22 cellular contexts compared by ENCODE assay signal in genomic region chr5:68446070-68446357, GRCh38.
DNase-seq lines count a peak whose midpoint lies in the region; ATAC-seq, FAIRE-seq and TF ChIP-seq lines count a peak whose summit lies in the region.
"Had no signal": no experiment of that assay in that cellular context is flagged by ENCODE, and none has a peak within 500 bp of the region (broad histone marks: within the 10 kb centered on the region; RNA-seq: fewer than 3 reads in every experiment).

No MANE protein-coding gene starts in this region.

- no peak for TF ChIP-seq CTCF in heart right ventricle (IDR thresholded peaks at IDR 0.05)
- TF ChIP-seq CTCF in GM12878 (IDR thresholded peaks at IDR 0.05 in 2 of 3, conservative IDR thresholded peaks at IDR 0.05 in 1 of 3; ENCODE audit: control insufficient read depth in 2 of 3, extremely low read depth in 1 of 3, insufficient read depth in 1 of 3, low read depth in 3 of 3, low read length in 3 of 3): no peak
- TF ChIP-seq CTCF in suprapubic skin (IDR thresholded peaks at IDR 0.05): no peak

- FAIRE-seq in GM12878 (lab: Jason Lieb, UNC): no peak

- H3K4me2 ChIP-seq in GM12878 (ENCODE audit: control insufficient read depth, insufficient read depth): no peak overlapping the region
- no peak overlapping the region for H3K4me2 ChIP-seq in mesendoderm (ENCODE audit: low read length)

- no peaks in the 10 kb centered on the region for H3K9me3 Mint-ChIP-seq in T-cell
- no peaks in the 10 kb centered on the region for H3K9me3 Mint-ChIP-seq in activated CD4-positive, alpha-beta memory T cell treated with anti-CD3 and anti-CD28 coated beads for 36 hours
- H3K9me3 Mint-ChIP-seq: CD8-positive, alpha-beta memory T cell had no signal

- no peak overlapping the region for H2BK15ac ChIP-seq in mesendoderm (replicated peaks; ENCODE audit: low read depth)

- no peak for ATAC-seq in heart right ventricle
- no peak for ATAC-seq in Right ventricle myocardium inferior
- ATAC-seq in GM12878: peak; percentile 58
- no peak for ATAC-seq in T-cell (replicated peaks in 1 of 4)

- no peak overlapping the region for H3K4ac ChIP-seq in mesendoderm (ENCODE audit: low read depth, low read length)

- peak overlapping the region; percentile 12; the same call in 1 of the 2 replicates for H3K9ac ChIP-seq in GM12878 (ENCODE audit: control insufficient read depth, insufficient read depth, low read length)
- H3K9ac ChIP-seq in mesendoderm (ENCODE audit: low read length): no peak overlapping the region

- POLR2A ChIA-PET in GM12878 (lab: Charles Lee) (interaction anchor here (1.3 to 5.6 kb wide), 2 partner anchors 10 to 12 kb away, joined by 6 to 69 read pairs; no protein-coding TSS in a partner anchor), T-cell (lab: Charles Lee) (no interaction called here)
- POLR2A ChIA-PET in activated CD4-positive, alpha-beta memory T cell treated with anti-CD3 and anti-CD28 coated beads for 36 hours (lab: Charles Lee): no interaction called here

- 92 to 93% methylated on average over 1 of the region's 1 CpG for WGBS in heart right ventricle, 2 donors
- 60% methylated on average over 1 of the region's 1 CpG for WGBS in GM12878 (ENCODE audit: insufficient coverage, insufficient replicate concordance, low lambda C conversion rate, missing lambda C conversion rate)
- no CpG with 5 or more reads among the region's 1 CpG for WGBS in mesendoderm (ENCODE audit: extremely low coverage, insufficient coverage, low lambda C conversion rate)
- WGBS in suprapubic skin: 52% methylated on average over 1 of the region's 1 CpG

- no peaks in the 10 kb centered on the region for H3K27me3 Mint-ChIP-seq in T-cell
- no peaks in the 10 kb centered on the region for H3K27me3 Mint-ChIP-seq in activated CD4-positive, alpha-beta memory T cell treated with anti-CD3 and anti-CD28 coated beads for 36 hours

- in situ Hi-C loops in GM12878 (cut with MboI): no loop called here

- peak overlapping the region; percentile 75 for H2AFZ ChIP-seq in GM12878 (ENCODE audit: control insufficient read depth, low read depth, low read length)

- H3K18ac ChIP-seq in mesendoderm (ENCODE audit: low read length): no peak overlapping the region

- no TSS peak for BruUV-seq in GM12878 (replicated peaks; lab: Mats Ljungman, UMichigan)

- H3K23ac ChIP-seq in mesendoderm (ENCODE audit: low read length): no peak overlapping the region

- H3K27ac ChIP-seq in heart right ventricle (peak overlapping the region in 6 of 10 donors; percentile 11 to 47 (median 27)), GM12878 (ENCODE audit: control insufficient read depth, insufficient read depth) (peak overlapping the region; percentile 77), mesendoderm (ENCODE audit: low read depth, low read length) (no peak overlapping the region), suprapubic skin (peak overlapping the region; percentile 72)
- H3K27ac ChIP-seq: C4-2B, HL-60, Peyer's patch, SJSA1 had no signal

- CTCF ChIA-PET in GM12878 (lab: Yijun Ruan, JAX): interaction anchor here (0.6 to 11.3 kb wide), 6 partner anchors 10 to 159 kb away, joined by 3 to 97 read pairs (median 20); no protein-coding TSS in a partner anchor
- CTCF ChIA-PET in T-cell (lab: Charles Lee): no interaction called here
- CTCF ChIA-PET in activated CD4-positive, alpha-beta memory T cell treated with anti-CD3 and anti-CD28 coated beads for 36 hours (lab: Charles Lee): no interaction called here

- no peaks in the 10 kb centered on the region for H3K36me3 Mint-ChIP-seq in T-cell
- no peaks in the 10 kb centered on the region for H3K36me3 Mint-ChIP-seq in activated CD4-positive, alpha-beta memory T cell treated with anti-CD3 and anti-CD28 coated beads for 36 hours

- H3K9me3 ChIP-seq in heart right ventricle: no peaks in the 10 kb centered on the region
- H3K9me3 ChIP-seq in GM12878 (replicated peaks; ENCODE audit: control insufficient read depth, insufficient read depth, low read length): no peaks in the 10 kb centered on the region; the same call in 1 of the 3 replicates
- no peaks in the 10 kb centered on the region for H3K9me3 ChIP-seq in suprapubic skin
- H3K9me3 ChIP-seq: Peyer's patch, SJSA1 had no signal

- no peaks in the 10 kb centered on the region for H3K27me3 ChIP-seq in heart right ventricle
- H3K27me3 ChIP-seq in GM12878 (replicated peaks in 1 of 2; ENCODE audit: control insufficient read depth in 2 of 2, insufficient read depth in 2 of 2, low read length in 1 of 2): no peaks in the 10 kb centered on the region
- H3K27me3 ChIP-seq in mesendoderm (ENCODE audit: insufficient read depth, low read length, poor library complexity): no peaks in the 10 kb centered on the region
- no peaks in the 10 kb centered on the region for H3K27me3 ChIP-seq in suprapubic skin
- H3K27me3 ChIP-seq: Peyer's patch, SJSA1 had no signal

- RAD21 ChIA-PET in GM12878 (lab: Charles Lee; ENCODE audit: unreplicated experiment): interaction anchor here (0.8 to 13.2 kb wide), 12 partner anchors 10 to 202 kb away, joined by 3 to 190 read pairs (median 6); no protein-coding TSS in a partner anchor

- H3K27ac Mint-ChIP-seq in T-cell: no peak overlapping the region
- H3K27ac Mint-ChIP-seq in activated CD4-positive, alpha-beta memory T cell treated with anti-CD3 and anti-CD28 coated beads for 36 hours: no peak overlapping the region
- H3K27ac Mint-ChIP-seq: CD8-positive, alpha-beta memory T cell had no signal

- H4K20me1 ChIP-seq in GM12878 (ENCODE audit: control insufficient read depth, insufficient read depth): no peaks in the 10 kb centered on the region

- H3K79me2 ChIP-seq in GM12878 (ENCODE audit: control insufficient read depth, insufficient read depth, low read length) (no peaks in the 10 kb centered on the region), mesendoderm (ENCODE audit: control insufficient read depth, insufficient read depth, low read length) (no peaks in the 10 kb centered on the region)

- no peak overlapping the region for H2AK5ac ChIP-seq in mesendoderm (ENCODE audit: low read length)

- peaks cover 0 to 22% (median 12%) of the 10 kb centered on the region in 9 donors for H3K4me1 ChIP-seq in heart right ventricle
- peaks cover 26% of the 10 kb centered on the region for H3K4me1 ChIP-seq in GM12878 (ENCODE audit: control insufficient read depth, insufficient read depth, low read length)
- no peaks in the 10 kb centered on the region for H3K4me1 ChIP-seq in mesendoderm (ENCODE audit: control insufficient read depth, low read depth, low read length)
- peaks cover 41% of the 10 kb centered on the region for H3K4me1 ChIP-seq in suprapubic skin
- H3K4me1 ChIP-seq: Peyer's patch, SJSA1 had no signal

- intact Hi-C loops in heart right ventricle (cut with DNase I) (no loop called here), Right ventricle myocardium inferior (cut with DNase I) (no loop called here), GM12878 (cut with micrococcal nuclease; ENCODE audit: unreplicated experiment) (loop anchor here (1.0 to 5.0 kb wide), 2 partner anchors 12 to 69 kb away; no protein-coding TSS in a partner anchor)
- intact Hi-C loops in activated CD4-positive, alpha-beta memory T cell treated with anti-CD3 and anti-CD28 coated beads for 36 hours (cut with micrococcal nuclease): no loop called here

- no peak overlapping the region for H3K4me3 Mint-ChIP-seq in T-cell
- no peak overlapping the region for H3K4me3 Mint-ChIP-seq in activated CD4-positive, alpha-beta memory T cell treated with anti-CD3 and anti-CD28 coated beads for 36 hours
- H3K4me3 Mint-ChIP-seq: CD8-positive, alpha-beta memory T cell had no signal

- no peaks in the 10 kb centered on the region for H3K79me1 ChIP-seq in mesendoderm (ENCODE audit: low read length)

- no peak for TF ChIP-seq RAD21 in GM12878 (IDR thresholded peaks at IDR 0.05; ENCODE audit: insufficient read depth, low read depth, low read length)

- no peak overlapping the region for H3K56ac ChIP-seq in mesendoderm (ENCODE audit: low read length)

- H4K5ac ChIP-seq in mesendoderm (ENCODE audit: low read length): no peak overlapping the region

- peaks cover 8 to 16% (median 12%) of the 10 kb centered on the region in 3 donors for H3K4me1 Mint-ChIP-seq in T-cell
- H3K4me1 Mint-ChIP-seq in activated CD4-positive, alpha-beta memory T cell treated with anti-CD3 and anti-CD28 coated beads for 36 hours (ENCODE audit: low read depth): peaks cover 16% of the 10 kb centered on the region

- TF ChIP-seq POLR2A in GM12878 (IDR thresholded peaks at IDR 0.05; ENCODE audit: low read depth, low read length): no peak
- TF ChIP-seq POLR2A in suprapubic skin (IDR thresholded peaks at IDR 0.05): no peak

- no peak overlapping the region for H2BK5ac ChIP-seq in mesendoderm (ENCODE audit: low read length)

- DNase-seq in heart right ventricle (no peak), Right ventricle myocardium inferior (ENCODE audit: missing footprints) (no peak), GM12878 (ENCODE audit: low read depth, low spot score) (no peak), mesendoderm (peak; percentile 18), suprapubic skin (ENCODE audit: low spot score in 2 of 2) (no peak), HPDE6-E6E7 (ENCODE audit: extremely low spot score) (no peak), T-cell (no peak)
- no peak for DNase-seq in activated CD4-positive, alpha-beta memory T cell treated with anti-CD3 and anti-CD28 coated beads for 36 hours
- DNase-seq: CD8-positive, alpha-beta memory T cell; DMS53; GDM1; HCEC 1CT; Karpas-422; NCI-H1694; NCI-H2081; NCI-H2171 treated with DMSO at 0.1 percent for 48 hours; NCI-H524 treated with DMSO at 0.1 percent for 48 hours; NCI-H82; Peyer's patch had no signal

- SMC1A ChIA-PET in GM12878 (lab: Charles Lee; ENCODE audit: uncharacterized antibody, unreplicated experiment): interaction anchor here (0.8 to 13.1 kb wide), 14 partner anchors 8 to 265 kb away, joined by 3 to 266 read pairs (median 4); no protein-coding TSS in a partner anchor

- TF ChIP-seq EP300 in GM12878 (IDR thresholded peaks at IDR 0.05; ENCODE audit: borderline replicate concordance in 1 of 2, control insufficient read depth in 1 of 2, low read depth in 2 of 2, low read length in 2 of 2) (no peak), suprapubic skin (IDR thresholded peaks at IDR 0.05) (no peak)

- no peak overlapping the region for H4K8ac ChIP-seq in mesendoderm (ENCODE audit: low read depth, low read length)

- H3K36me3 ChIP-seq in heart right ventricle: no peaks in the 10 kb centered on the region
- no peaks in the 10 kb centered on the region for H3K36me3 ChIP-seq in GM12878 (ENCODE audit: control insufficient read depth in 2 of 2, insufficient read depth in 2 of 2, low read length in 1 of 2)
- no peaks in the 10 kb centered on the region for H3K36me3 ChIP-seq in mesendoderm (ENCODE audit: control insufficient read depth, insufficient read depth, low read length)
- H3K36me3 ChIP-seq in suprapubic skin: no peaks in the 10 kb centered on the region
- H3K36me3 ChIP-seq: Peyer's patch, SJSA1 had no signal

- no peak overlapping the region for H3K4me3 ChIP-seq in heart right ventricle
- H3K4me3 ChIP-seq in GM12878: no peak overlapping the region
- no peak overlapping the region for H3K4me3 ChIP-seq in mesendoderm (ENCODE audit: low read length)
- no peak overlapping the region for H3K4me3 ChIP-seq in suprapubic skin
- H3K4me3 ChIP-seq: Peyer's patch, SJSA1 had no signal

- H2BK120ac ChIP-seq in mesendoderm (ENCODE audit: low read depth, low read length): no peak overlapping the region

TF ChIP-seq in GM12878, 131 proteins besides CTCF, POLR2A, EP300 and RAD21 (continues in another document):
- TF ChIP-seq TAF1 (IDR thresholded peaks at IDR 0.05; ENCODE audit: borderline replicate concordance, low read depth, low read length) (0 out of 2 replicates have a peak, but pooled peaks have one; percentile 6), KDM1A (IDR thresholded peaks at IDR 0.05; ENCODE audit: borderline replicate concordance) (no peak)
